In the genomic region with DNA sequence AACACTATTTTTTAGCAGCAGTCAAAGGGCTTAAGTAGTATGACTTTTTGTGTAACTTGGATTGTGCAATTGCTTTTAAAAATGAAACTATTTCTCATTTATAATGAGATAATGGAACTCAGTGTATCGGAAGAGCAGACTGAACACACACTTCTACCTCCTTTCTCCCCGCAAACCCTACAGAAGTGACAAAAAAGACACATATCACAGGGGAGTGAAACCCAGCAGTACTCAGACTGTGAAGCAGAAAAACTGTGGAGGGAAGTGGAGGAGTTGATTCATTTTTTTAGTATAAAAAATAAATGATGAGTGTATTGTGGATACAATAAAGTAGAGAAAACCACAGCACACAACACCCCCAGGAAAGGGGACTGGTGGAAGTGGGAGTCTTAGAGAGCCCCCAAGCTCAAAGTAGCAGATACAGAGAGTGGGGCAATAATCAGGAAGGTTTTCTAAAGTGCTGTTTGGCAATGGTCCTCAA, we compare ENCODE assay signal across 1 cellular context.
TF ChIP-seq lines count a peak whose summit lies in the region.

No MANE protein-coding gene starts in this region.

TF ChIP-seq in GM12878, 131 proteins besides CTCF, POLR2A, EP300 and RAD21 (continued from another document):
- no peak; a peak in 1 of 4 replicates for TF ChIP-seq CEBPB (IDR thresholded peaks at IDR 0.05; ENCODE audit: borderline replicate concordance in 1 of 2, low read depth in 2 of 2, low read length in 2 of 2)
- TF ChIP-seq CREM (IDR thresholded peaks at IDR 0.05; ENCODE audit: low read depth) = no peak
- no peak for TF ChIP-seq RELA (IDR thresholded peaks at IDR 0.05; ENCODE audit: borderline replicate concordance, partially characterized antibody)
- no peak for TF ChIP-seq JUNB (IDR thresholded peaks at IDR 0.05)
- TF ChIP-seq MTA2 (IDR thresholded peaks at IDR 0.05; ENCODE audit: low read depth) = no peak
- TF ChIP-seq RCOR1 (conservative IDR thresholded peaks at IDR 0.05; ENCODE audit: low read depth, low read length) = no peak
- TF ChIP-seq, protein P1, sequence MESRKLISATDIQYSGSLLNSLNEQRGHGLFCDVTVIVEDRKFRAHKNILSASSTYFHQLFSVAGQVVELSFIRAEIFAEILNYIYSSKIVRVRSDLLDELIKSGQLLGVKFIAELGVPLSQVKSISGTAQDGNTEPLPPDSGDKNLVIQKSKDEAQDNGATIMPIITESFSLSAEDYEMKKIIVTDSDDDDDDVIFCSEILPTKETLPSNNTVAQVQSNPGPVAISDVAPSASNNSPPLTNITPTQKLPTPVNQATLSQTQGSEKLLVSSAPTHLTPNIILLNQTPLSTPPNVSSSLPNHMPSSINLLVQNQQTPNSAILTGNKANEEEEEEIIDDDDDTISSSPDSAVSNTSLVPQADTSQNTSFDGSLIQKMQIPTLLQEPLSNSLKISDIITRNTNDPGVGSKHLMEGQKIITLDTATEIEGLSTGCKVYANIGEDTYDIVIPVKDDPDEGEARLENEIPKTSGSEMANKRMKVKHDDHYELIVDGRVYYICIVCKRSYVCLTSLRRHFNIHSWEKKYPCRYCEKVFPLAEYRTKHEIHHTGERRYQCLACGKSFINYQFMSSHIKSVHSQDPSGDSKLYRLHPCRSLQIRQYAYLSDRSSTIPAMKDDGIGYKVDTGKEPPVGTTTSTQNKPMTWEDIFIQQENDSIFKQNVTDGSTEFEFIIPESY (IDR thresholded peaks at IDR 0.05) = no peak
- TF ChIP-seq ZBTB4 (CRISPR knock-in tag; IDR thresholded peaks at IDR 0.05) = no peak
- no peak for TF ChIP-seq BCLAF1 (IDR thresholded peaks at IDR 0.05)
- TF ChIP-seq USF2 (IDR thresholded peaks at IDR 0.05; ENCODE audit: borderline replicate concordance, low read depth, low read length) = no peak
- TF ChIP-seq IKZF1 (conservative IDR thresholded peaks at IDR 0.05) = no peak
